In genomic region chr10:92914478-92915066, GRCh38 we compare ENCODE assay signal across 8 cellular contexts.
DNase-seq lines count a peak whose midpoint lies in the region; ATAC-seq, FAIRE-seq and TF ChIP-seq lines count a peak whose summit lies in the region.

No MANE protein-coding gene starts in this region.

- peak; percentile 17 to 60 (median 32) for TF ChIP-seq CTCF in pancreas (IDR thresholded peaks at IDR 0.05)

- H3K4me3 ChIP-seq in pancreas: no peak overlapping the region

- FAIRE-seq in pancreas (lab: Jason Lieb, UNC): peak; percentile 61

- peak; percentile 67 for ATAC-seq in HG02885 (IDR thresholded peaks at IDR 0.05; ENCODE audit: poor library complexity, unreplicated experiment)
- peak; percentile 67 to 89 (median 86) for ATAC-seq in pancreas
- no peak for ATAC-seq in HG03108 (IDR thresholded peaks at IDR 0.05; ENCODE audit: unreplicated experiment)

- intact Hi-C loops in pancreas (cut with DNase I): no loop called here

- 57 to 65% methylated on average over 2 of the region's 2 CpGs for WGBS in pancreas, 2 donors

- H3K9me3 ChIP-seq in pancreas: no peaks in the 10 kb centered on the region

- H3K36me3 ChIP-seq in pancreas: no peaks in the 10 kb centered on the region

- peak; percentile 75 for DNase-seq in activated effector memory CD4-positive, alpha-beta T cell treated with anti-CD3 and anti-CD28 coated beads, Interleukin-2, amount 50 U/mL, for 16 hours
- DNase-seq in activated effector memory CD4-positive, alpha-beta T cell treated with Interleukin-2 at 50 U/mL for 16 hours: no peak
- DNase-seq in NCI-H69 (lab: John Stamatoyannopoulos, UW) (peak; percentile 53), activated T-cell treated with anti-CD3 and anti-CD28 coated beads for 24 hours (ENCODE audit: low read depth) (peak; percentile 46), fibroblast of the conjunctiva (ENCODE audit: low read depth) (peak; percentile 18), pancreas (peak in 3 of 6 donors; percentile 5 to 40 (median 19))

- H3K27ac ChIP-seq in pancreas: no peak overlapping the region

- H3K27me3 ChIP-seq in pancreas: no peaks in the 10 kb centered on the region

- H3K4me1 ChIP-seq in pancreas: no peaks in the 10 kb centered on the region
